In genomic region chr1:35882945-35883680, GRCh38 we compare ENCODE assay signal across 8 cellular contexts. TPM values are rescaled to one million over a fixed set of nuclear protein-coding genes. Genes with fewer than 3 reads are reported as not detected.
DNase-seq lines count a peak whose midpoint lies in the region; ATAC-seq, FAIRE-seq and TF ChIP-seq lines count a peak whose summit lies in the region.

TSS of gene AGO1 (plus strand) at chr1:35883209. CDS start at chr1:35883422, 213 bp downstream.

- no peaks in the 10 kb centered on the region for H3K9me3 ChIP-seq in smooth muscle cell (replicated peaks; ENCODE audit: low read depth)

- peaks cover 41% of the 10 kb centered on the region for H4K20me1 ChIP-seq in smooth muscle cell (ENCODE audit: low read depth)

- peaks cover 5% of the 10 kb centered on the region for H3K79me2 ChIP-seq in smooth muscle cell (ENCODE audit: low read depth)

- H3K27ac ChIP-seq in smooth muscle cell (ENCODE audit: low read depth), result peak within 1 kb of the TSS; percentile 53

- in situ Hi-C loops in GM18951 (cut with MboI; ENCODE audit: low sequenced_read_pairs, unreplicated experiment), result no loop called here

- H3K4me2 ChIP-seq in smooth muscle cell, result peak within 1 kb of the TSS; percentile 100

- peak; percentile 94 for TF ChIP-seq POLR2A in GM18951 (IDR thresholded peaks at IDR 0.05; ENCODE audit: extremely low read depth, insufficient read depth, insufficient read length)

- peaks cover 6% of the 10 kb centered on the region for H3F3A ChIP-seq in smooth muscle cell (ENCODE audit: low read depth)

- H2AFZ ChIP-seq in smooth muscle cell (ENCODE audit: low read depth), result peak within 1 kb of the TSS; percentile 97

- no peak for FAIRE-seq in bronchial epithelial cell (lab: Jason Lieb, UNC)

- ATAC-seq in HG03175 (IDR thresholded peaks at IDR 0.05; ENCODE audit: unreplicated experiment), result peak; percentile 91

- peak; percentile 86 for TF ChIP-seq CTCF in AG09309 (IDR thresholded peaks at IDR 0.05; ENCODE audit: control insufficient read depth, insufficient read depth, low read depth, low read length, missing control alignments)
- peak; percentile 77 for TF ChIP-seq CTCF in WI38 (IDR thresholded peaks at IDR 0.05; ENCODE audit: low read depth, low read length)
- peak; percentile 94 for TF ChIP-seq CTCF in bronchial epithelial cell (IDR thresholded peaks at IDR 0.05; ENCODE audit: insufficient read depth, low read length, severe bottlenecking)
- peak; percentile 80 for TF ChIP-seq CTCF in smooth muscle cell (IDR thresholded peaks at IDR 0.05; ENCODE audit: borderline replicate concordance, insufficient read depth, poor library complexity, severe bottlenecking)

- peaks cover 25% of the 10 kb centered on the region for H3K4me1 ChIP-seq in smooth muscle cell (ENCODE audit: low read depth)

- whole genome bisulfite sequencing in smooth muscle cell (ENCODE audit: low lambda C conversion rate), result under 1% methylated on average over 52 of the region's 59 CpGs

- peak within 1 kb of the TSS; percentile 90 for H3K9ac ChIP-seq in smooth muscle cell (ENCODE audit: low read depth)

- no peaks in the 10 kb centered on the region for H3K27me3 ChIP-seq in bronchial epithelial cell (ENCODE audit: control insufficient read depth, insufficient read depth, low read length)
- H3K27me3 ChIP-seq in smooth muscle cell (ENCODE audit: low read depth), result no peaks in the 10 kb centered on the region

- peak within 1 kb of the TSS; percentile 100 for H3K4me3 ChIP-seq in AG09309 (ENCODE audit: control insufficient read depth, low read depth, low read length)
- H3K4me3 ChIP-seq in WI38 (ENCODE audit: low read depth, low read length), result peak within 1 kb of the TSS; percentile 100
- H3K4me3 ChIP-seq in bronchial epithelial cell (ENCODE audit: low read depth, low read length), result peak within 1 kb of the TSS; percentile 98
- H3K4me3 ChIP-seq in smooth muscle cell, result peak within 1 kb of the TSS; percentile 100

- H3K36me3 ChIP-seq in bronchial epithelial cell (ENCODE audit: control insufficient read depth, insufficient read depth, low read length) (no peaks in the 10 kb centered on the region), smooth muscle cell (ENCODE audit: low read depth) (no peaks in the 10 kb centered on the region)

- peak; percentile 58 for DNase-seq in AG09309 (ENCODE audit: low read depth)
- peak; percentile 91 for DNase-seq in NCI-H2227 treated with DMSO at 0.1 percent for 48 hours (lab: John Stamatoyannopoulos, UW)
- peak; percentile 79 for DNase-seq in bronchial epithelial cell (ENCODE audit: low read depth)
- DNase-seq in iPS-NIHi7 (ENCODE audit: extremely low spot score), result peak; percentile 100
- peak; percentile 83 for DNase-seq in smooth muscle cell (lab: John Stamatoyannopoulos, UW; ENCODE audit: unreplicated experiment)

RNA-seq across cellular contexts. Expression of gene AGO1, which starts in this region (rescaled TPM):
- 3.9 and 5.2 TPM in 2 replicates for total RNA-seq in bronchial epithelial cell
- 10.8 and 15.3 TPM in 2 replicates for total RNA-seq in smooth muscle cell
- 4.9 and 8.1 TPM in 2 replicates for polyA plus RNA-seq in smooth muscle cell

Comparison
In these comparisons a context has a peak if more than half of its experiments do, and no peak if none do; other contexts are left out.
1. Peak in every context shown above with its lines: DNase-seq, ATAC-seq, H3K4me3 ChIP-seq and H3K27ac ChIP-seq.